Comparison of ENCODE assay signal across 16 cellular contexts in genomic region chr1:177385760-177386698, GRCh38.
A peak's percentile ranks its signal among the peaks of the same experiment; 100 is the strongest.
DNase-seq lines count a peak whose midpoint lies in the region; ATAC-seq and TF ChIP-seq lines count a peak whose summit lies in the region.
"Had no signal": no experiment of that assay in that cellular context is flagged by ENCODE, and none has a peak within 500 bp of the region (broad histone marks: within the 10 kb centered on the region; RNA-seq: fewer than 3 reads in every experiment).

No MANE protein-coding gene starts in this region.

- H3K9me3 ChIP-seq in DND-41 (ENCODE audit: insufficient read depth, low read length, severe bottlenecking): no peaks in the 10 kb centered on the region
- H3K9me3 ChIP-seq in Peyer's patch: no peaks in the 10 kb centered on the region

- no peak for TF ChIP-seq POLR2A in Peyer's patch (IDR thresholded peaks at IDR 0.05)

- no peak overlapping the region for H3K27ac ChIP-seq in DND-41 (ENCODE audit: low read length)
- H3K27ac ChIP-seq in Peyer's patch: no peak overlapping the region
- H3K27ac ChIP-seq in substantia nigra (ENCODE audit: low read depth, low read length, poor library complexity, severe bottlenecking): no peak overlapping the region
- H3K27ac ChIP-seq: skin epidermis had no signal

- DNase-seq in DND-41 (no peak), NCI-H2227 treated with DMSO at 0.1 percent for 48 hours (lab: John Stamatoyannopoulos, UW) (peak; percentile 6), foreskin fibroblast (peak; percentile 8 to 16), Peyer's patch (no peak), substantia nigra (lab: John Stamatoyannopoulos, UW) (no peak), NCI-H128 (lab: John Stamatoyannopoulos, UW; ENCODE audit: unreplicated experiment) (no peak)
- DNase-seq: activated CD4-positive, alpha-beta memory T cell treated with anti-CD3 and anti-CD28 coated beads for 36 hours; activated T-cell treated with anti-CD3 and anti-CD28 coated beads, Interleukin-2, amount 50 U/mL, for 48 hours; AML-193; DMS 273 treated with DMSO at 0.1 percent for 48 hours; midbrain; NCI-H2107 had no signal

- H3K9ac ChIP-seq in DND-41 (ENCODE audit: low read depth, low read length): no peak overlapping the region

- no peak overlapping the region; the same call in 1 of the 2 replicates for H3K4me2 ChIP-seq in DND-41 (ENCODE audit: insufficient read depth, low read length)

- no peaks in the 10 kb centered on the region for H3K79me2 ChIP-seq in DND-41 (ENCODE audit: insufficient read depth, low read length)

- ATAC-seq in DND-41 (ENCODE audit: insufficient read depth, low read depth): peak; percentile 39; the same call in 2 of the 3 replicates
- peak; percentile 68 for ATAC-seq in GM19351 (IDR thresholded peaks at IDR 0.05; ENCODE audit: unreplicated experiment)
- no peak for ATAC-seq in HG03342 (IDR thresholded peaks at IDR 0.05; ENCODE audit: unreplicated experiment)
- ATAC-seq: stimulated activated effector memory CD8-positive, alpha-beta T cell treated with anti-CD3 and anti-CD28 coated beads, Interleukin-12 subunit alpha, Interleukin-12 subunit beta, amount 100 ng/mL, for 72 hours had no signal

- H2AFZ ChIP-seq in DND-41 (ENCODE audit: low read depth, low read length): no peak overlapping the region

- no peak for TF ChIP-seq CTCF in DND-41 (IDR thresholded peaks at IDR 0.05; ENCODE audit: borderline replicate concordance, extremely low read depth, low read length, poor library complexity, severe bottlenecking)
- no peak for TF ChIP-seq CTCF in foreskin fibroblast (IDR thresholded peaks at IDR 0.05; ENCODE audit: low read depth, low read length)
- no peak for TF ChIP-seq CTCF in Peyer's patch (IDR thresholded peaks at IDR 0.05)

- H3K36me3 ChIP-seq in DND-41 (ENCODE audit: insufficient read depth, low read length) (no peaks in the 10 kb centered on the region), Peyer's patch (no peaks in the 10 kb centered on the region)

- H3K4me3 ChIP-seq in DND-41 (ENCODE audit: low read depth in 1 of 2, low read length in 2 of 2): no peak overlapping the region
- H3K4me3 ChIP-seq in foreskin fibroblast (ENCODE audit: low read depth in 1 of 2, low read length in 2 of 2): no peak overlapping the region
- no peak overlapping the region for H3K4me3 ChIP-seq in Peyer's patch
- H3K4me3 ChIP-seq: skin epidermis had no signal

- no peaks in the 10 kb centered on the region for H4K20me1 ChIP-seq in DND-41 (ENCODE audit: insufficient read depth, low read length)

- no peaks in the 10 kb centered on the region for H3K27me3 ChIP-seq in DND-41 (ENCODE audit: insufficient read depth, low read length, poor library complexity)
- no peaks in the 10 kb centered on the region for H3K27me3 ChIP-seq in Peyer's patch

- H3K4me1 ChIP-seq in DND-41 (ENCODE audit: insufficient read depth, low read length) (peaks cover 22% of the 10 kb centered on the region), Peyer's patch (no peaks in the 10 kb centered on the region)

Comparison
In these comparisons a context has a peak if more than half of its experiments do, and no peak if none do; other contexts are left out.
1. DNase-seq: peak in NCI-H2227 treated with DMSO at 0.1 percent for 48 hours (single experiment) and foreskin fibroblast (2 of 2); none in DND-41 (single experiment), Peyer's patch (0 of 3), substantia nigra (0 of 49) and NCI-H128 (single experiment).